9 cellular contexts compared by ENCODE assay signal in the genomic region with DNA sequence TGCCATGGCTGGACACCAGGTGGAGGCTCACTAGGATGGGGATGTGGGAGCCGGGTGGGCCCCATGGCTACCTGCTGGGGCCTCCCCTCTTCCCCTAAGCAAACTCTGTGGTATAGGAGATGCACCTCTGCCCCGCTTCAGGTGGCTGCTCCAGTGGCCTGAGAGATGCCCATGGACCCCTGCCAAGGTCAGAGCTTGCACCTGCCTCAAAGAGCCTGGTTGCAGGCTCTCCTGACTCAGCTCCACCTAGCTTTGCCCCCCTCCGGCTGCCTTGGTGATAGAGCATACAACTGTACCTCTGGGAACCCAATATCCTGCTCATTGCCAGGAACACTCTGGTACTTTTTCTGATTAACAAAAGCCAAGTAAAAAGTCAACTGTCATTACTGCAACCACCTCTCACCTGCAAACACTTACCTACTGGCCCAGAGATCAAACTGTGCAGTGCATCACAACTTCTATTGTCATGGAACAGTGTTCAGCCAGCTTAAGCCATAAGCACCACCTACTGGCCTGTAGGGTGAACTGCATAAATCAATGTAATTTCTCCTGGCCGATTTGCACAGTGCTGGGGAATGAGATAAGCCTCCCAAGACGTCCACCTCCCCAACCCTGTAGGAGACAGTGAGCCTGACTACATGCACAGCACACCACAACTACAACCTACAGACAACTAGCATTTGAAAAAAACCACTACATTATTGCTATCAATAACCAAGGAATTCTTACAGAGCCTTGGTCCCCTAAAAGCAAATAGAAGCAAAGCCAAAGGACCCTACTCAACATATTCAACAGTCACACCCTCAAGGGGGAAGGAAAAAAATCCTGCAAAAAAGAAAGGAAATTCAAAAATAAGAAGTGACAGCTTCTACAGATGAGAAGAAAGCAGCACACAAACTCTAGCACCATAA.
A peak's percentile ranks its signal among the peaks of the same experiment; 100 is the strongest.
DNase-seq lines count a peak whose midpoint lies in the region; ATAC-seq, FAIRE-seq and TF ChIP-seq lines count a peak whose summit lies in the region.
"Had no signal": no experiment of that assay in that cellular context is flagged by ENCODE, and none has a peak within 500 bp of the region (broad histone marks: within the 10 kb centered on the region; RNA-seq: fewer than 3 reads in every experiment).

No MANE protein-coding gene starts in this region.

- H3K36me3 ChIP-seq in mucosa of descending colon (ENCODE audit: low read depth) (no peaks in the 10 kb centered on the region), suprapubic skin (no peaks in the 10 kb centered on the region)
- H3K36me3 ChIP-seq: SJSA1 had no signal

- H3K4me3 Mint-ChIP-seq in CD14-positive monocyte = no peak overlapping the region

- no peak overlapping the region for H3K4me3 ChIP-seq in mucosa of descending colon
- H3K4me3 ChIP-seq in suprapubic skin = no peak overlapping the region
- H3K4me3 ChIP-seq: SJSA1 had no signal

- H3K4me1 ChIP-seq in mucosa of descending colon (ENCODE audit: low read depth) (no peaks in the 10 kb centered on the region), suprapubic skin (no peaks in the 10 kb centered on the region)
- H3K4me1 ChIP-seq: SJSA1 had no signal

- no peaks in the 10 kb centered on the region for H3K27me3 ChIP-seq in suprapubic skin
- H3K27me3 ChIP-seq: SJSA1 had no signal

- H3K27ac ChIP-seq in suprapubic skin = no peak overlapping the region
- H3K27ac ChIP-seq: SJSA1 had no signal

- no peaks in the 10 kb centered on the region for H3K36me3 Mint-ChIP-seq in CD14-positive monocyte

- no peaks in the 10 kb centered on the region for H3K4me1 Mint-ChIP-seq in CD14-positive monocyte

- 39% methylated on average over 5 of the region's 5 CpGs for WGBS in suprapubic skin

- no peak overlapping the region for H3K27ac Mint-ChIP-seq in CD14-positive monocyte

- ATAC-seq in GM18907 (IDR thresholded peaks at IDR 0.05; ENCODE audit: unreplicated experiment) (peak; percentile 97), HG03064 (IDR thresholded peaks at IDR 0.05; ENCODE audit: low read depth, unreplicated experiment) (peak; percentile 97), mucosa of descending colon (peak; percentile 98)

- peak; percentile 51 for DNase-seq in CD14-positive monocyte (ENCODE audit: low spot score)
- peak; percentile 5 for DNase-seq in NCI-H2171 treated with DMSO at 0.1 percent for 48 hours (lab: John Stamatoyannopoulos, UW)
- DNase-seq in activated CD4-positive, alpha-beta T cell treated with anti-CD3 and anti-CD28 coated beads for 48 hours = peak; percentile 49
- DNase-seq in mucosa of descending colon = peak in 2 of 3 donors; percentile 28 to 68
- DNase-seq in suprapubic skin (ENCODE audit: low spot score in 2 of 2) = peak in 1 of 2 donors; percentile 59

- intact Hi-C loops in CD14-positive monocyte (cut with micrococcal nuclease) (loop anchor here (5.0 to 10.0 kb wide), 3 partner anchors 604 to 742 kb away; partner anchors contain the start of gene RAP2B (in 1 of the 2)), mucosa of descending colon (cut with DNase I, micrococcal nuclease) (loop anchor here (2.0 to 10.0 kb wide), 3 partner anchors 64 to 742 kb away; no protein-coding TSS in a partner anchor)

- TF ChIP-seq EP300 in suprapubic skin (IDR thresholded peaks at IDR 0.05) = no peak

- H3K27me3 Mint-ChIP-seq in CD14-positive monocyte (ENCODE audit: low read depth in 3 of 3) = peaks cover 3 to 6% (median 4%) of the 10 kb centered on the region in 3 donors

- FAIRE-seq in endometrium (lab: Jason Lieb, UNC) = peak; percentile 18

- H3K9me3 ChIP-seq in mucosa of descending colon = peaks cover 3% of the 10 kb centered on the region
- H3K9me3 ChIP-seq in suprapubic skin = no peaks in the 10 kb centered on the region
- H3K9me3 ChIP-seq: SJSA1 had no signal

- no peak for TF ChIP-seq POLR2A in suprapubic skin (IDR thresholded peaks at IDR 0.05)

- peak; percentile 81 for TF ChIP-seq CTCF in CD14-positive monocyte (IDR thresholded peaks at IDR 0.05)
- TF ChIP-seq CTCF in mucosa of descending colon (IDR thresholded peaks at IDR 0.05) = peak; percentile 63
- peak; percentile 50 to 77 for TF ChIP-seq CTCF in suprapubic skin (IDR thresholded peaks at IDR 0.05)

- H3K9me3 Mint-ChIP-seq in CD14-positive monocyte = peaks cover 4 to 16% (median 8%) of the 10 kb centered on the region in 7 donors
